Comparison of ENCODE assay signal across 8 cellular contexts in the genomic region with DNA sequence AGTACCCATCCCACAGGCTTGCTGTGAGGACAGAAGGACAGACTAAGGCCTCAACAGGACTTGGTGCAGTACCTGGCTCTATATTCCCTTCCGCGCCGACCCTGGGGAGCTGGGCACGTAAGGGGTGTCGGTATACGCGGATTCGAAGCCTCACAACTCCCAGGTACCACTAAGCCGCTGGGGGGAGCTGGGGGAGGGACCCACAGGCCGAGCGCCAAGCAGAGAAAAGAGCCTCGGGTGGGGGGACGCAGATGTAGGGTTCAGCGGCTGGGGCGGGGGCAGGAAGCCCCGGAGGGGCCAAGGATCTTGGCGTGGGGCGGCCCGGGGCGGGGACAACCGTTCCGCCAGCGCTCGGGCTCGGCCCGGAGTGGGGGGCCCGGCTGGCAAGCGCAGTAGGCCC.
DNase-seq lines count a peak whose midpoint lies in the region; ATAC-seq and TF ChIP-seq lines count a peak whose summit lies in the region.

No MANE protein-coding gene starts in this region.

- peaks cover 32% of the 10 kb centered on the region for H3K4me1 ChIP-seq in CD8-positive, alpha-beta memory T cell (ENCODE audit: insufficient read depth, low read length)
- H3K4me1 ChIP-seq in thymus (ENCODE audit: control insufficient read depth, insufficient read depth, low read length): peaks cover 4% of the 10 kb centered on the region

- H3K27ac ChIP-seq in CD8-positive, alpha-beta memory T cell (ENCODE audit: low read depth, low read length): peak overlapping the region; percentile 75
- peak overlapping the region; percentile 75 for H3K27ac ChIP-seq in KOPT-K1 (ENCODE audit: low read depth, low read length, poor library complexity, severe bottlenecking)
- H3K27ac ChIP-seq in thymus (ENCODE audit: low read depth): peak overlapping the region; percentile 92

- CTCF ChIA-PET in CD8-positive, alpha-beta memory T cell (lab: Charles Lee): interaction anchor here (1.0 to 2.7 kb wide), 22 partner anchors 10 to 617 kb away, joined by 3 to 9 read pairs (median 4); a partner anchor contains a TSS

- peaks cover 23% of the 10 kb centered on the region for H3K36me3 ChIP-seq in CD8-positive, alpha-beta memory T cell (ENCODE audit: insufficient read depth, low read length)
- peaks cover 39% of the 10 kb centered on the region for H3K36me3 ChIP-seq in KOPT-K1 (ENCODE audit: insufficient read depth, low read length)
- peaks cover 23% of the 10 kb centered on the region for H3K36me3 ChIP-seq in thymus (ENCODE audit: control insufficient read depth, insufficient read depth)

- peak overlapping the region; percentile 45 to 95 (median 93) for H3K27ac Mint-ChIP-seq in CD8-positive, alpha-beta memory T cell

- H3K36me3 Mint-ChIP-seq in CD8-positive, alpha-beta memory T cell: peaks cover 3 to 33% (median 9%) of the 10 kb centered on the region in 3 donors

- POLR2A ChIA-PET in CD8-positive, alpha-beta memory T cell (lab: Charles Lee): interaction anchor here (1.0 kb wide), 2 partner anchors 340 to 429 kb away, joined by 3 to 4 read pairs; a partner anchor contains a TSS

- no peaks in the 10 kb centered on the region for H3K9me3 ChIP-seq in CD8-positive, alpha-beta memory T cell (ENCODE audit: low read length)
- no peaks in the 10 kb centered on the region for H3K9me3 ChIP-seq in KOPT-K1 (ENCODE audit: insufficient read depth, low read length, poor library complexity, severe bottlenecking)
- H3K9me3 ChIP-seq in thymus (ENCODE audit: control insufficient read depth): no peaks in the 10 kb centered on the region

- peak; percentile 20 to 75 (median 33) for DNase-seq in CD8-positive, alpha-beta memory T cell
- peak; percentile 74 for DNase-seq in activated CD8-positive, alpha-beta memory T cell treated with anti-CD3 and anti-CD28 coated beads for 24 hours
- peak; percentile 56 for DNase-seq in epithelial cell of esophagus (ENCODE audit: low read depth)
- peak; percentile 30 for DNase-seq in myocyte (ENCODE audit: low read depth)
- DNase-seq in NCI-H1436 treated with DMSO at 0.1 percent for 48 hours (lab: John Stamatoyannopoulos, UW): no peak

- H3K9me3 Mint-ChIP-seq in CD8-positive, alpha-beta memory T cell: no peaks in the 10 kb centered on the region

- peak; percentile 14 for ATAC-seq in GM21515 (IDR thresholded peaks at IDR 0.05; ENCODE audit: unreplicated experiment)

- H3K4me3 ChIP-seq in CD8-positive, alpha-beta memory T cell (ENCODE audit: low read length): peak overlapping the region; percentile 83
- peak overlapping the region; percentile 93 for H3K4me3 ChIP-seq in epithelial cell of esophagus (ENCODE audit: low read length)
- H3K4me3 ChIP-seq in thymus (ENCODE audit: low read length): peak overlapping the region; percentile 91

- H3K27me3 Mint-ChIP-seq in CD8-positive, alpha-beta memory T cell: peaks cover 0 to 9% of the 10 kb centered on the region in 2 donors

- H3K27me3 ChIP-seq in CD8-positive, alpha-beta memory T cell (ENCODE audit: insufficient read depth, low read length, poor library complexity, severe bottlenecking): no peaks in the 10 kb centered on the region
- no peaks in the 10 kb centered on the region for H3K27me3 ChIP-seq in thymus (ENCODE audit: control insufficient read depth, insufficient read depth)

- peak overlapping the region; percentile 89 to 95 (median 93) for H3K4me3 Mint-ChIP-seq in CD8-positive, alpha-beta memory T cell

- peaks cover 41 to 52% (median 48%) of the 10 kb centered on the region in 3 donors for H3K4me1 Mint-ChIP-seq in CD8-positive, alpha-beta memory T cell

- WGBS in thymus: under 1% methylated on average over 28 of the region's 28 CpGs

- no peak for TF ChIP-seq CTCF in epithelial cell of esophagus (IDR thresholded peaks at IDR 0.05; ENCODE audit: insufficient read depth, low read depth, low read length, missing control alignments)
